Comparison of ENCODE assay signal across 17 cellular contexts in the genomic region with DNA sequence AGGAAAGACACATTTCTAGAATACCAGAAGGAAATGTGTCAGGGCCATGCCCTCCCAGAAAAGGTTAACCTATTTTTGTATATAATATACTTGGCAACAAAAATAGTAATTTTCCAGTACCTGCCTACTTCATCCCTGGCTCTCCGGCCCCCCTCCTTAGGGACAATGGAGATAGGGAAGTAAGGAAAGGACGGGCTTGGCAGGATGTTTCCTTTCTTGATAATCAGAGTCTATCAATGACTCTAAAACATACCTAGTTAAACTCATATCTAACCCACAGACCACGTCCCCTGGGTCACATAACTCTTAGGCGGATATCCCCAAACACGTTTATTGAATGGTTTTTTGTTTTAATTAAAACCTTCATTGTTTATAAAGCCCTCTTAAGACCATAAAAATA. TPM values are rescaled to one million over a fixed set of nuclear protein-coding genes. Genes with fewer than 3 reads are reported as not detected.
A peak's percentile ranks its signal among the peaks of the same experiment; 100 is the strongest.
DNase-seq lines count a peak whose midpoint lies in the region; ATAC-seq and TF ChIP-seq lines count a peak whose summit lies in the region.
"Had no signal": no experiment of that assay in that cellular context is flagged by ENCODE, and none has a peak within 500 bp of the region (broad histone marks: within the 10 kb centered on the region; RNA-seq: fewer than 3 reads in every experiment).

No MANE protein-coding gene starts in this region.

- peaks cover 3% of the 10 kb centered on the region; the same call in 1 of the 2 replicates for H4K20me1 ChIP-seq in Karpas-422 (ENCODE audit: insufficient read depth, low read depth, low read length)
- no peaks in the 10 kb centered on the region for H4K20me1 ChIP-seq in osteoblast (ENCODE audit: insufficient read depth, low read length)

- no peak for TF ChIP-seq CTCF in osteoblast (IDR thresholded peaks at IDR 0.05; ENCODE audit: extremely low read depth, low read depth, low read length)

- CTCF ChIA-PET in activated CD4-positive, alpha-beta T cell treated with anti-CD3 and anti-CD28 coated beads for 36 hours (lab: Charles Lee), result interaction anchor here (0.8 to 3.5 kb wide), 15 partner anchors 9 to 270 kb away, joined by 3 to 40 read pairs (median 5); a partner anchor contains a TSS

- H3K9me2 ChIP-seq in Karpas-422 (replicated peaks; ENCODE audit: insufficient read depth, low read length), result no peaks in the 10 kb centered on the region
- H3K9me2 ChIP-seq: SK-N-SH had no signal

- H3K79me2 ChIP-seq in Karpas-422 (ENCODE audit: low read length) (peaks cover 3% of the 10 kb centered on the region; the same call in 1 of the 2 replicates), osteoblast (ENCODE audit: insufficient read depth, low read length) (peaks cover 16% of the 10 kb centered on the region)

- POLR2A ChIA-PET in activated CD4-positive, alpha-beta T cell treated with anti-CD3 and anti-CD28 coated beads for 36 hours (lab: Charles Lee), result no interaction called here

- H3K9me3 ChIP-seq in Karpas-422 (ENCODE audit: low read length) (no peaks in the 10 kb centered on the region), osteoblast (ENCODE audit: low read depth, low read length) (no peaks in the 10 kb centered on the region)
- H3K9me3 ChIP-seq: SK-N-SH had no signal

- H3K4me3 ChIP-seq in Karpas-422 (ENCODE audit: low read length), result no peak overlapping the region; the same call in 1 of the 2 replicates
- no peak overlapping the region for H3K4me3 ChIP-seq in osteoblast (ENCODE audit: insufficient read depth, low read length)

- intact Hi-C loops in activated CD4-positive, alpha-beta T cell treated with anti-CD3 and anti-CD28 coated beads for 36 hours (cut with DNase I, micrococcal nuclease), result loop anchor here (1.0 to 5.0 kb wide), 5 partner anchors 67 to 247 kb away; a partner anchor contains a TSS

- peak overlapping the region; percentile 76 for H3K27ac Mint-ChIP-seq in activated CD4-positive, alpha-beta T cell treated with anti-CD3 and anti-CD28 coated beads for 36 hours
- H3K27ac Mint-ChIP-seq in activated naive CD8-positive, alpha-beta T cell treated with anti-CD3 and anti-CD28 coated beads, Interleukin-2, amount 50 U/mL, for 24 hours, result peak overlapping the region; percentile 36

- no peak for ATAC-seq in activated CD4-positive, alpha-beta T cell treated with anti-CD3 and anti-CD28 coated beads for 36 hours
- no peak for ATAC-seq in activated naive CD8-positive, alpha-beta T cell treated with anti-CD3 and anti-CD28 coated beads, Interleukin-2, amount 50 U/mL, for 24 hours
- no peak for ATAC-seq in HG03097 (IDR thresholded peaks at IDR 0.05; ENCODE audit: low FRiP score, unreplicated experiment)

- H3K9ac ChIP-seq in Karpas-422 (ENCODE audit: low read length), result peak overlapping the region; percentile 60
- H3K9ac ChIP-seq: SK-N-SH had no signal

- H3K9me3 Mint-ChIP-seq in activated CD4-positive, alpha-beta T cell treated with anti-CD3 and anti-CD28 coated beads for 36 hours (ENCODE audit: low read depth), result no peaks in the 10 kb centered on the region
- H3K9me3 Mint-ChIP-seq in activated naive CD8-positive, alpha-beta T cell treated with anti-CD3 and anti-CD28 coated beads, Interleukin-2, amount 50 U/mL, for 24 hours, result no peaks in the 10 kb centered on the region
- H3K9me3 Mint-ChIP-seq: immature natural killer cell, nephron had no signal

- H3K27me3 ChIP-seq in Karpas-422 (ENCODE audit: low read length) (no peaks in the 10 kb centered on the region), osteoblast (ENCODE audit: insufficient read depth, low read length) (no peaks in the 10 kb centered on the region)

- H3K4me1 ChIP-seq in Karpas-422 (ENCODE audit: low read length), result peaks cover 54% of the 10 kb centered on the region
- H3K4me1 ChIP-seq in osteoblast (ENCODE audit: insufficient read depth, low read length), result peaks cover 26% of the 10 kb centered on the region

- DNase-seq in activated CD4-positive, alpha-beta T cell treated with anti-CD3 and anti-CD28 coated beads for 36 hours, result no peak
- DNase-seq in activated CD4-positive, alpha-beta T cell treated with anti-CD3 and anti-CD28 coated beads for 4 hours, result no peak
- DNase-seq in Karpas-422 (no peak), osteoblast (ENCODE audit: insufficient read length, low spot score, missing footprints) (peak; percentile 73), cerebellar cortex (ENCODE audit: low spot score) (no peak), hypothalamus (lab: John Stamatoyannopoulos, UW) (no peak)
- DNase-seq in activated naive CD8-positive, alpha-beta T cell treated with anti-CD3 and anti-CD28 coated beads, Interleukin-2, amount 50 U/mL, for 24 hours, result no peak
- DNase-seq: 8988T, DMS79 treated with DMSO at 0.1 percent for 48 hours, GOT3 had no signal

- H3K36me3 ChIP-seq in Karpas-422 (ENCODE audit: insufficient read depth, low read length), result peaks cover 12% of the 10 kb centered on the region; the same call in 1 of the 2 replicates
- peaks cover 73% of the 10 kb centered on the region for H3K36me3 ChIP-seq in osteoblast (ENCODE audit: insufficient read depth, low read length)

- H2AFZ ChIP-seq in Karpas-422 (ENCODE audit: low read length) (no peak overlapping the region), osteoblast (ENCODE audit: low read length) (no peak overlapping the region)

- H3K4me1 Mint-ChIP-seq in activated CD4-positive, alpha-beta T cell treated with anti-CD3 and anti-CD28 coated beads for 36 hours, result peaks cover 55% of the 10 kb centered on the region
- peaks cover 50% of the 10 kb centered on the region for H3K4me1 Mint-ChIP-seq in activated naive CD8-positive, alpha-beta T cell treated with anti-CD3 and anti-CD28 coated beads, Interleukin-2, amount 50 U/mL, for 24 hours

- H3K4me2 ChIP-seq in Karpas-422 (ENCODE audit: low read depth, low read length, poor library complexity, severe bottlenecking), result peak overlapping the region; percentile 69
- H3K4me2 ChIP-seq in osteoblast (ENCODE audit: insufficient read depth, low read length), result no peak overlapping the region
- H3K4me2 ChIP-seq: SK-N-SH had no signal

- H3K27ac ChIP-seq in Karpas-422 (ENCODE audit: low read length), result peak overlapping the region; percentile 82
- H3K27ac ChIP-seq in osteoblast (ENCODE audit: low read depth, low read length), result no peak overlapping the region
- H3K27ac ChIP-seq: C4-2B had no signal

- no peak overlapping the region for H3K4me3 Mint-ChIP-seq in activated CD4-positive, alpha-beta T cell treated with anti-CD3 and anti-CD28 coated beads for 36 hours
- H3K4me3 Mint-ChIP-seq in activated naive CD8-positive, alpha-beta T cell treated with anti-CD3 and anti-CD28 coated beads, Interleukin-2, amount 50 U/mL, for 24 hours, result no peak overlapping the region
- H3K4me3 Mint-ChIP-seq: immature natural killer cell, nephron had no signal

- H3K27me3 Mint-ChIP-seq in activated CD4-positive, alpha-beta T cell treated with anti-CD3 and anti-CD28 coated beads for 36 hours, result no peaks in the 10 kb centered on the region
- H3K27me3 Mint-ChIP-seq in activated naive CD8-positive, alpha-beta T cell treated with anti-CD3 and anti-CD28 coated beads, Interleukin-2, amount 50 U/mL, for 24 hours, result no peaks in the 10 kb centered on the region

- peaks cover 42% of the 10 kb centered on the region for H3K36me3 Mint-ChIP-seq in activated CD4-positive, alpha-beta T cell treated with anti-CD3 and anti-CD28 coated beads for 36 hours (ENCODE audit: low read depth)
- peaks cover 39% of the 10 kb centered on the region for H3K36me3 Mint-ChIP-seq in activated naive CD8-positive, alpha-beta T cell treated with anti-CD3 and anti-CD28 coated beads, Interleukin-2, amount 50 U/mL, for 24 hours (ENCODE audit: low read depth)

RNA-seq across cellular contexts. Expression of a gene that starts 11.8 kb away (rescaled TPM):
- 100 to 1,000 TPM; 141 to 147 TPM for total RNA-seq in activated CD4-positive, alpha-beta T cell treated with anti-CD3 and anti-CD28 coated beads for 36 hours
- 32.8 and 48.9 TPM in 2 replicates for total RNA-seq in Karpas-422 (2014; rRNA removed; shearing (Covaris generic); ENCODE audit: low replicate concordance)
- total RNA-seq in osteoblast, result 15.2 and 20.0 TPM in 2 replicates

RNA-seq across cellular contexts. Expression of a gene that starts 47.0 kb away (rescaled TPM):
- total RNA-seq in activated CD4-positive, alpha-beta T cell treated with anti-CD3 and anti-CD28 coated beads for 36 hours, result not detected
- not detected in 2 replicates for total RNA-seq in Karpas-422 (2014; rRNA removed; shearing (Covaris generic); ENCODE audit: low replicate concordance)
- under 0.01 and 0.29 TPM in 2 replicates for total RNA-seq in osteoblast
- total RNA-seq: dermis microvascular lymphatic vessel endothelial cell, lung microvascular endothelial cell had no signal
